16 cellular contexts compared by ENCODE assay signal in genomic region chr3:122004123-122004522, GRCh38. TPM values are rescaled to one million over a fixed set of nuclear protein-coding genes. Genes with fewer than 3 reads are reported as not detected.
A peak's percentile ranks its signal among the peaks of the same experiment; 100 is the strongest.
DNase-seq lines count a peak whose midpoint lies in the region; ATAC-seq and TF ChIP-seq lines count a peak whose summit lies in the region.
"Had no signal": no experiment of that assay in that cellular context is flagged by ENCODE, and none has a peak within 500 bp of the region (broad histone marks: within the 10 kb centered on the region; RNA-seq: fewer than 3 reads in every experiment).

No MANE protein-coding gene starts in this region.

- no peak for TF ChIP-seq CTCF in CD14-positive monocyte (IDR thresholded peaks at IDR 0.05)
- no peak for TF ChIP-seq CTCF in epithelial cell of esophagus (IDR thresholded peaks at IDR 0.05; ENCODE audit: insufficient read depth, low read depth, low read length, missing control alignments)

- H3K4me1 Mint-ChIP-seq in CD14-positive monocyte, result peaks cover 49% of the 10 kb centered on the region
- H3K4me1 Mint-ChIP-seq: natural killer cell had no signal

- intact Hi-C loops in CD14-positive monocyte (cut with micrococcal nuclease), result no loop called here

- H3K4me3 Mint-ChIP-seq in CD14-positive monocyte, result peak overlapping the region in 1 of 2 donors; percentile 28
- H3K4me3 Mint-ChIP-seq: natural killer cell had no signal

- in situ Hi-C loops in KBM-7 (cut with MboI; ENCODE audit: low pct_unique_long_range_greater_than_20kb, low sequenced_read_pairs), result no loop called here

- peak overlapping the region; percentile 88 to 97 (median 91) for H3K27ac Mint-ChIP-seq in CD14-positive monocyte
- H3K27ac Mint-ChIP-seq: natural killer cell had no signal

- peaks cover 0 to 2% of the 10 kb centered on the region in 2 donors for H3K36me3 Mint-ChIP-seq in CD14-positive monocyte
- H3K36me3 Mint-ChIP-seq: natural killer cell had no signal

- peaks cover 0 to 2% (median 0%) of the 10 kb centered on the region in 3 donors for H3K27me3 Mint-ChIP-seq in CD14-positive monocyte (ENCODE audit: low read depth in 3 of 3)

- no peak for ATAC-seq in GM21619 (IDR thresholded peaks at IDR 0.05; ENCODE audit: unreplicated experiment)
- no peak for ATAC-seq in HG03025 (IDR thresholded peaks at IDR 0.05; ENCODE audit: low FRiP score, unreplicated experiment)
- ATAC-seq: HCT116, natural killer cell had no signal

- DNase-seq in CD14-positive monocyte (ENCODE audit: low spot score), result no peak
- peak; percentile 21 for DNase-seq in KBM-7
- DNase-seq in NCI-H748 treated with DMSO at 0.1 percent for 48 hours (lab: John Stamatoyannopoulos, UW), result peak; percentile 80
- peak; percentile 37 for DNase-seq in epithelial cell of esophagus (ENCODE audit: low read depth)
- DNase-seq in activated naive CD4-positive, alpha-beta T cell (lab: John Stamatoyannopoulos, UW), result no peak
- DNase-seq in activated naive CD4-positive, alpha-beta T cell treated with anti-CD3 and anti-CD28 coated beads, Interleukin-2, amount 50 U/mL, for 16 hours, result no peak
- DNase-seq: erythroblast; left ventricle myocardium inferior; natural killer cell; NCI-H524 treated with DMSO at 0.1 percent for 48 hours; SHP77 treated with DMSO at 0.1 percent for 48 hours; stimulated activated CD4-positive, alpha-beta T cell treated with anti-CD3 and anti-CD28 coated beads, Interleukin-2, amount 100 ng/mL, for 24 hours had no signal

- H3K4me3 ChIP-seq in epithelial cell of esophagus (ENCODE audit: low read length), result no peak overlapping the region
- H3K4me3 ChIP-seq: hepatocyte, left ventricle myocardium inferior had no signal

- H3K9me3 Mint-ChIP-seq in CD14-positive monocyte, result no peaks in the 10 kb centered on the region
- H3K9me3 Mint-ChIP-seq: natural killer cell had no signal

RNA-seq across cellular contexts. Expression of gene ILDR1, which starts 17.9 kb away (rescaled TPM):
- under 1 TPM; 0.12 to 0.28 TPM for polyA plus RNA-seq in CD14-positive monocyte

RNA-seq across cellular contexts. Expression of gene CD86, which starts 51.0 kb away (rescaled TPM):
- 100 to 1,000 TPM; 273 to 321 TPM for polyA plus RNA-seq in CD14-positive monocyte

Comparison
In these comparisons a context has a peak if more than half of its experiments do, and no peak if none do; other contexts are left out.
1. DNase-seq: peak in KBM-7 (single experiment), NCI-H748 treated with DMSO at 0.1 percent for 48 hours (single experiment) and epithelial cell of esophagus (single experiment); none in CD14-positive monocyte (single experiment), activated naive CD4-positive, alpha-beta T cell (0 of 4) and activated naive CD4-positive, alpha-beta T cell treated with anti-CD3 and anti-CD28 coated beads, Interleukin-2, amount 50 U/mL, for 16 hours (single experiment).